Comparison of ENCODE assay signal across 8 cellular contexts in genomic region chr21:39445339-39446269, GRCh38. TPM values are rescaled to one million over a fixed set of nuclear protein-coding genes. Genes with fewer than 3 reads are reported as not detected.
DNase-seq lines count a peak whose midpoint lies in the region; ATAC-seq and TF ChIP-seq lines count a peak whose summit lies in the region.

Gene LCA5L, minus strand, starts transcription at chr21:39445778. Its CDS starts 17,285 bp downstream, at chr21:39428493.

- H3K4me2 ChIP-seq in PC-9, result peak within 1 kb of the TSS; percentile 85

- BruUV-seq in PC-9 (replicated peaks; lab: Mats Ljungman, UMichigan), result TSS peak; percentile 85

- peak within 1 kb of the TSS; percentile 95 for H2AFZ ChIP-seq in PC-9

- WGBS in esophagus squamous epithelium, 2 donors, result 0% methylated on average over 25 to 43 of the region's 82 CpGs

- intact Hi-C loops in PC-9 (cut with micrococcal nuclease; ENCODE audit: unreplicated experiment), result loop anchor here (5.0 kb wide), 2 partner anchors 133 to 263 kb away; partner anchors contain the start of genes BRWD1 and PSMG1
- intact Hi-C loops in esophagus squamous epithelium (cut with DNase I), result no loop called here

- H3K27me3 ChIP-seq in PC-9 (ENCODE audit: insufficient read depth, low read depth) (no peaks in the 10 kb centered on the region), esophagus squamous epithelium (no peaks in the 10 kb centered on the region)

- no peaks in the 10 kb centered on the region for H4K20me1 ChIP-seq in PC-9 (ENCODE audit: insufficient read depth)

- H3K9me3 ChIP-seq in PC-9 (ENCODE audit: insufficient read depth, low read depth) (no peaks in the 10 kb centered on the region), esophagus squamous epithelium (no peaks in the 10 kb centered on the region)

- CTCF ChIA-PET in PC-9 (lab: Charles Lee), result no interaction called here

- H3K27me3 Mint-ChIP-seq in naive B cell, result peaks cover 0 to 39% (median 35%) of the 10 kb centered on the region in 3 donors

- H3F3A ChIP-seq in PC-9 (ENCODE audit: insufficient read depth, low read depth), result no peaks in the 10 kb centered on the region; the same call in 1 of the 2 replicates

- H3K36me3 ChIP-seq in PC-9 (ENCODE audit: low read depth) (no peaks in the 10 kb centered on the region), esophagus squamous epithelium (no peaks in the 10 kb centered on the region)

- H3K9me3 Mint-ChIP-seq in naive B cell, result no peaks in the 10 kb centered on the region
- no peaks in the 10 kb centered on the region for H3K9me3 Mint-ChIP-seq in stimulated activated effector memory CD8-positive, alpha-beta T cell treated with anti-CD3 and anti-CD28 coated beads, Interleukin-12 subunit alpha, Interleukin-12 subunit beta, amount 100 ng/mL, for 72 hours

- H3K9me2 ChIP-seq in PC-9 (ENCODE audit: insufficient read depth), result no peaks in the 10 kb centered on the region

- POLR2A ChIA-PET in PC-9 (lab: Charles Lee; ENCODE audit: unreplicated experiment), result no interaction called here

- peak; percentile 85 for DNase-seq in DMS79 treated with DMSO at 0.1 percent for 48 hours (lab: John Stamatoyannopoulos, UW)
- DNase-seq in Jurkat, Clone E6-1 (ENCODE audit: low read depth, low spot score), result peak; percentile 73
- peak; percentile 70 to 92 for DNase-seq in PC-9
- peak; percentile 92 to 95 for DNase-seq in activated T-cell treated with anti-CD3 and anti-CD28 coated beads, Interleukin-2, amount 50 U/mL, for 48 hours
- peak; percentile 39 for DNase-seq in esophagus squamous epithelium (lab: John Stamatoyannopoulos, UW)
- peak; percentile 89 for DNase-seq in naive B cell
- peak; percentile 96 to 97 for DNase-seq in stimulated activated effector memory CD8-positive, alpha-beta T cell treated with anti-CD3 and anti-CD28 coated beads, Interleukin-12 subunit alpha, Interleukin-12 subunit beta, amount 100 ng/mL, for 72 hours (ENCODE audit: low spot score in 2 of 2)

- TF ChIP-seq POLR2A in esophagus squamous epithelium (IDR thresholded peaks at IDR 0.05), result peak in 3 of 4 donors; percentile 39 to 62 (median 60)

- ATAC-seq in GM21717 (IDR thresholded peaks at IDR 0.05; ENCODE audit: unreplicated experiment) (peak; percentile 82), naive B cell (ENCODE audit: low read depth in 2 of 2) (peak; percentile 91)
- peak; percentile 94 for ATAC-seq in stimulated activated effector memory CD8-positive, alpha-beta T cell treated with anti-CD3 and anti-CD28 coated beads, Interleukin-12 subunit alpha, Interleukin-12 subunit beta, amount 100 ng/mL, for 72 hours

- TF ChIP-seq CTCF in PC-9 (conservative IDR thresholded peaks at IDR 0.05) (no peak), esophagus squamous epithelium (IDR thresholded peaks at IDR 0.05) (peak in 4 of 6 experiments; percentile 4 to 26 (median 18))

- peak within 1 kb of the TSS; percentile 82 for H3K4me3 ChIP-seq in Jurkat, Clone E6-1 (ENCODE audit: low read length)
- H3K4me3 ChIP-seq in PC-9, result peak within 1 kb of the TSS; percentile 88
- peak within 1 kb of the TSS; percentile 63 to 79 (median 76) for H3K4me3 ChIP-seq in esophagus squamous epithelium

- H3K27ac ChIP-seq in PC-9 (peak within 1 kb of the TSS; percentile 64), esophagus squamous epithelium (peak within 1 kb of the TSS; percentile 85 to 93 (median 92))

- H3K4me1 ChIP-seq in PC-9 (replicated peaks; ENCODE audit: insufficient read depth), result peaks cover 6% of the 10 kb centered on the region; the same call in 1 of the 2 replicates
- peaks cover 3 to 19% (median 5%) of the 10 kb centered on the region in 3 donors for H3K4me1 ChIP-seq in esophagus squamous epithelium

- H3K4me1 Mint-ChIP-seq in naive B cell, result peaks cover 12 to 16% (median 12%) of the 10 kb centered on the region in 3 donors
- H3K4me1 Mint-ChIP-seq in stimulated activated effector memory CD8-positive, alpha-beta T cell treated with anti-CD3 and anti-CD28 coated beads, Interleukin-12 subunit alpha, Interleukin-12 subunit beta, amount 100 ng/mL, for 72 hours, result peaks cover 11% of the 10 kb centered on the region

- peak within 1 kb of the TSS; percentile 92 to 98 (median 96) for H3K27ac Mint-ChIP-seq in naive B cell
- peak within 1 kb of the TSS; percentile 87 for H3K27ac Mint-ChIP-seq in stimulated activated effector memory CD8-positive, alpha-beta T cell treated with anti-CD3 and anti-CD28 coated beads, Interleukin-12 subunit alpha, Interleukin-12 subunit beta, amount 100 ng/mL, for 72 hours

- H3K4me3 Mint-ChIP-seq in naive B cell, result peak within 1 kb of the TSS; percentile 92 to 98 (median 96)
- H3K4me3 Mint-ChIP-seq in stimulated activated effector memory CD8-positive, alpha-beta T cell treated with anti-CD3 and anti-CD28 coated beads, Interleukin-12 subunit alpha, Interleukin-12 subunit beta, amount 100 ng/mL, for 72 hours, result peak within 1 kb of the TSS; percentile 79

- H3K36me3 Mint-ChIP-seq in naive B cell, result no peaks in the 10 kb centered on the region
- peaks cover 16% of the 10 kb centered on the region for H3K36me3 Mint-ChIP-seq in stimulated activated effector memory CD8-positive, alpha-beta T cell treated with anti-CD3 and anti-CD28 coated beads, Interleukin-12 subunit alpha, Interleukin-12 subunit beta, amount 100 ng/mL, for 72 hours

- H3K79me2 ChIP-seq in PC-9 (ENCODE audit: low read depth), result no peaks in the 10 kb centered on the region

RNA-seq across cellular contexts. Expression of gene LCA5L, which starts in this region (rescaled TPM):
- 0.90 TPM for polyA plus RNA-seq in Jurkat, Clone E6-1 (2012; ENCODE audit: insufficient read depth, insufficient read length)
- total RNA-seq in PC-9 (2021) (1.8 and 2.4 TPM in 2 replicates), esophagus squamous epithelium (1 to 10 TPM in 1 of 4 donors, under 1 TPM in 2, not detected in 1; 0.44 to 1.7 (median 0.82) TPM)
- not detected for polyA plus RNA-seq in naive B cell (ENCODE audit: low read depth in 6 of 6)

Comparison
In these comparisons a context has a peak if more than half of its experiments do, and no peak if none do; other contexts are left out.
1. Peak in every context shown above with its lines: DNase-seq, ATAC-seq, H3K4me3 ChIP-seq and H3K27ac ChIP-seq.
2. Peak in DNase-seq and ATAC-seq in naive B cell; RNA of the gene not detected or under 1 TPM.
3. DNase-seq: peak in every context shown above with its lines; median percentile 96 in stimulated activated effector memory CD8-positive, alpha-beta T cell treated with anti-CD3 and anti-CD28 coated beads, Interleukin-12 subunit alpha, Interleukin-12 subunit beta, amount 100 ng/mL, for 72 hours; 94 in activated T-cell treated with anti-CD3 and anti-CD28 coated beads, Interleukin-2, amount 50 U/mL, for 48 hours; 89 in naive B cell; 85 in DMS79 treated with DMSO at 0.1 percent for 48 hours; 81 in PC-9; 73 in Jurkat, Clone E6-1; 39 in esophagus squamous epithelium.